21 cellular contexts compared by ENCODE assay signal in the genomic region with DNA sequence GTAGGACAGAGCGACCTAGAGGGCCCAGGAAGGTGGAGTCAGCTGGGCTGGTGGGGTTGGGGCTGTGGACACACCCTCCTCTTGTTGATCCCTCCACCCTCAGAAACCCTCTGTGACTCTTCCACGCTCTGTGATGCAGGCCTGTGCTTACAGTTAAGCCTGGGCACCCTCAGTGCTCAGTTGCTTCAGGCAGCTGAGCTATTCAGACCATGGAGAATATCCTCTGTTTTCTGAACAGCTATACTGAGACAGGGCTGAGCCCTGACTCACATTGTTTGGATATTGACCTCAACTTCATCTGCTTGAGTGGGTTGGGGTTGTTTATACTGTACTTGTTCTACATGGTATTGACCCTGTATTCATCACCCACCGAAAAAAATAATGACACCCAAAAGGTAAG. TPM values are rescaled to one million over a fixed set of nuclear protein-coding genes. Genes with fewer than 3 reads are reported as not detected.
"Had no signal": no experiment of that assay in that cellular context is flagged by ENCODE, and none has a peak within 500 bp of the region (broad histone marks: within the 10 kb centered on the region; RNA-seq: fewer than 3 reads in every experiment).

A gene (plus strand): TSS at position 124 of the 400 bp plus-strand sequence. CDS start 86 bp downstream, at position 210.

RNA-seq across cellular contexts. Expression of the gene that starts here (rescaled TPM):
- total RNA-seq: activated naive CD4-positive, alpha-beta T cell treated with anti-CD3 and anti-CD28 coated beads for 36 hours; activated naive CD4-positive, alpha-beta T cell treated with anti-CD3 and anti-CD28 coated beads, Interleukin-2, amount 50 U/mL, for 72 hours; activated naive CD8-positive, alpha-beta T cell treated with anti-CD3 and anti-CD28 coated beads for 36 hours; activated naive CD8-positive, alpha-beta T cell treated with anti-CD3 and anti-CD28 coated beads, Interleukin-2, amount 10 ng/mL, durations not matched to agents 7 days and 5 days; activated T-cell treated with anti-CD3 and anti-CD28 coated beads, Interleukin-2, amount 50 U/mL, for 4 hours; activated T-cell treated with anti-CD3 and anti-CD28 coated beads, Interleukin-2, amount 50 U/mL, for 72 hours; activated T-helper 1 cell treated with anti-CD3 and anti-CD28 coated beads, Interleukin-12 subunit alpha, Interleukin-12 subunit beta, Interleukin-2, Interleukin-4 antibody, amounts not matched to agents 30 ng/mL and 10 ng/mL and 1 ng/mL, durations not matched to agents 14 hours and 24 hours and 36 hours; activated T-helper 17 cell treated with anti-CD3 and anti-CD28 coated beads, Interleukin-2, amount 50 U/mL, for 72 hours; activated T-helper 2 cell treated with anti-CD3 and anti-CD28 coated beads, Interferon-gamma antibody, Interleukin-2, Interleukin-4, amounts not matched to agents 10 μg/mL and 5 μg/mL and 100 μg/mL, durations not matched to agents 14 hours and 24 hours and 36 hours; adrenal gland; aorta; ascending aorta; astrocyte; body of pancreas; breast epithelium; bronchial epithelial cell; cardiac muscle cell; cardiac septum; cerebellum; chondrocyte had no signal
- polyA plus RNA-seq: adipose tissue, adrenal gland, aorta, cardiac muscle cell had no signal
